In the genomic region with DNA sequence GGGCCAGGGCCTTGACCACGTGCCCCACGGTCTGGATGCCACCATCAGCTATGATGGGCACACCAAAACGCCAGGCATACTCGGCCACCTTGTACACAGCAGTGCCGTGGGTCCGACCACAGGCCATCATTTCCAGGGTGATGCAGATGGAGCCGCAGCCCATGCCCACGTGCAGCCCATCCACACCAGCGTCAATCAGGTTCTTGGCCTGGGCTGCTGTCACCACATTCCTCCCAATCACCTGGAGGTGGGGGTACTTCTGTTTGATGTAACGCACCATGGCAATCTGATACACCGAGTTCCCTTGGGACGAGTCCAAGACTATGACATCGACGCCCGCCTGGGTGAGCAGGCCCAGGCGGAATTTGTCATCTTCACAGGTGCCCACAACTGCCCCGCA, we compare ENCODE assay signal across 24 cellular contexts.
"Had no signal": no experiment of that assay in that cellular context is flagged by ENCODE, and none has a peak within 500 bp of the region (broad histone marks: within the 10 kb centered on the region; RNA-seq: fewer than 3 reads in every experiment).

No MANE protein-coding gene starts in this region.

- H3K27me3 Mint-ChIP-seq: stimulated activated memory B cell treated with anti-CD40 and anti-IgM and Interleukin-4, amounts not matched to agents 10 μg/mL and 1 μg/mL and 100 μg/mL, for 72 hours; stimulated activated naive B cell treated with anti-CD40 and anti-IgM and Interleukin-4, amounts not matched to agents 10 μg/mL and 1 μg/mL and 100 μg/mL, for 72 hours; stimulated activated naive CD8-positive, alpha-beta T cell treated with anti-CD3 and anti-CD28 coated beads, Interleukin-15, amount 100 ng/mL, for 72 hours; stimulated activated naive CD8-positive, alpha-beta T cell treated with anti-CD3 and anti-CD28 coated beads, Interleukin-15, Interleukin-2, amounts not matched to agents 100 ng/mL and 50 ng/mL, for 24 hours; type B pancreatic cell had no signal

- H3K4me1 Mint-ChIP-seq: stimulated activated effector memory CD8-positive, alpha-beta T cell treated with anti-CD3 and anti-CD28 coated beads, Interleukin-12 subunit alpha, Interleukin-12 subunit beta, amount 100 ng/mL, for 72 hours; stimulated activated memory B cell treated with anti-CD40 and anti-IgM and Interleukin-4, amounts not matched to agents 10 μg/mL and 1 μg/mL and 100 μg/mL, for 72 hours; stimulated activated naive B cell treated with anti-CD40 and anti-IgM and Interleukin-4, amounts not matched to agents 10 μg/mL and 1 μg/mL and 100 μg/mL, for 72 hours; stimulated activated naive CD8-positive, alpha-beta T cell treated with anti-CD3 and anti-CD28 coated beads, Interleukin-15, amount 100 ng/mL, for 72 hours had no signal

- ATAC-seq: stimulated activated effector memory CD8-positive, alpha-beta T cell treated with anti-CD3 and anti-CD28 coated beads, Interleukin-12 subunit alpha, Interleukin-12 subunit beta, amount 100 ng/mL, for 72 hours; stimulated activated memory B cell treated with anti-CD40 and anti-IgM and Interleukin-4, amounts not matched to agents 10 μg/mL and 1 μg/mL and 100 μg/mL, for 72 hours; stimulated activated naive B cell treated with anti-CD40 and anti-IgM and Interleukin-4, amounts not matched to agents 10 μg/mL and 1 μg/mL and 100 μg/mL, for 72 hours; stimulated activated naive CD8-positive, alpha-beta T cell treated with anti-CD3 and anti-CD28 coated beads, Interleukin-15, amount 100 ng/mL, for 72 hours; stimulated activated naive CD8-positive, alpha-beta T cell treated with anti-CD3 and anti-CD28 coated beads, Interleukin-15, Interleukin-2, amounts not matched to agents 100 U/mL and 50 U/mL, for 24 hours; upper lobe of right lung had no signal

- H3K4me3 Mint-ChIP-seq: stimulated activated effector memory CD8-positive, alpha-beta T cell treated with anti-CD3 and anti-CD28 coated beads, Interleukin-12 subunit alpha, Interleukin-12 subunit beta, amount 100 ng/mL, for 72 hours; stimulated activated memory B cell treated with anti-CD40 and anti-IgM and Interleukin-4, amounts not matched to agents 10 μg/mL and 1 μg/mL and 100 μg/mL, for 72 hours; stimulated activated naive B cell treated with anti-CD40 and anti-IgM and Interleukin-4, amounts not matched to agents 10 μg/mL and 1 μg/mL and 100 μg/mL, for 72 hours; stimulated activated naive CD8-positive, alpha-beta T cell treated with anti-CD3 and anti-CD28 coated beads, Interleukin-15, amount 100 ng/mL, for 72 hours; stimulated activated naive CD8-positive, alpha-beta T cell treated with anti-CD3 and anti-CD28 coated beads, Interleukin-15, Interleukin-2, amounts not matched to agents 100 ng/mL and 50 ng/mL, for 24 hours; type B pancreatic cell had no signal

- DNase-seq: stimulated activated CD4-positive, alpha-beta T cell treated with anti-CD3 and anti-CD28 coated beads, Interleukin-2, amount 100 ng/mL, for 48 hours; stimulated activated CD4-positive, alpha-beta T cell treated with anti-CD3 and anti-CD28 coated beads, Interleukin-4, amount 100 ng/mL, for 1 hour; stimulated activated CD4-positive, alpha-beta T cell treated with anti-CD3 and anti-CD28 coated beads, Interleukin-4, amount 100 ng/mL, for 24 hours; stimulated activated CD4-positive, alpha-beta T cell treated with anti-CD3 and anti-CD28 coated beads, Interleukin-4, amount 100 ng/mL, for 4 hours; stimulated activated CD8-positive, alpha-beta memory T cell treated with anti-CD3 and anti-CD28 coated beads, Interleukin-4, amount 100 ng/mL, for 48 hours; stimulated activated naive B cell treated with anti-CD40 and anti-IgM and Interleukin-4, amounts not matched to agents 10 μg/mL and 1 μg/mL and 100 μg/mL, for 72 hours; stimulated activated naive CD4-positive, alpha-beta T cell; stimulated activated naive CD4-positive, alpha-beta T cell treated with Interleukin-2 at 50 U/mL for 16 hours; stimulated activated naive CD8-positive, alpha-beta T cell treated with anti-CD3 and anti-CD28 coated beads, Interleukin-15, amount 100 ng/mL, for 72 hours; stimulated activated naive CD8-positive, alpha-beta T cell treated with anti-CD3 and anti-CD28 coated beads, Interleukin-15, Interleukin-2, amounts not matched to agents 100 U/mL and 50 U/mL, for 24 hours; stomach; substantia nigra; testis; thyroid gland; tibial artery; transverse colon; trophoblast cell; upper lobe of left lung; upper lobe of right lung; uterus had no signal

- H3K9me3 Mint-ChIP-seq: stimulated activated effector memory CD8-positive, alpha-beta T cell treated with anti-CD3 and anti-CD28 coated beads, Interleukin-12 subunit alpha, Interleukin-12 subunit beta, amount 100 ng/mL, for 72 hours; stimulated activated memory B cell treated with anti-CD40 and anti-IgM and Interleukin-4, amounts not matched to agents 10 μg/mL and 1 μg/mL and 100 μg/mL, for 72 hours; stimulated activated naive CD8-positive, alpha-beta T cell treated with anti-CD3 and anti-CD28 coated beads, Interleukin-15, amount 100 ng/mL, for 72 hours; stimulated activated naive CD8-positive, alpha-beta T cell treated with anti-CD3 and anti-CD28 coated beads, Interleukin-15, Interleukin-2, amounts not matched to agents 100 ng/mL and 50 ng/mL, for 24 hours; type B pancreatic cell had no signal

- H3K36me3 Mint-ChIP-seq: stimulated activated effector memory CD8-positive, alpha-beta T cell treated with anti-CD3 and anti-CD28 coated beads, Interleukin-12 subunit alpha, Interleukin-12 subunit beta, amount 100 ng/mL, for 72 hours; stimulated activated memory B cell treated with anti-CD40 and anti-IgM and Interleukin-4, amounts not matched to agents 10 μg/mL and 1 μg/mL and 100 μg/mL, for 72 hours; type B pancreatic cell had no signal

- H3K27ac Mint-ChIP-seq: stimulated activated effector memory CD8-positive, alpha-beta T cell treated with anti-CD3 and anti-CD28 coated beads, Interleukin-12 subunit alpha, Interleukin-12 subunit beta, amount 100 ng/mL, for 72 hours; stimulated activated memory B cell treated with anti-CD40 and anti-IgM and Interleukin-4, amounts not matched to agents 10 μg/mL and 1 μg/mL and 100 μg/mL, for 72 hours; stimulated activated naive B cell treated with anti-CD40 and anti-IgM and Interleukin-4, amounts not matched to agents 10 μg/mL and 1 μg/mL and 100 μg/mL, for 72 hours; stimulated activated naive CD8-positive, alpha-beta T cell treated with anti-CD3 and anti-CD28 coated beads, Interleukin-15, amount 100 ng/mL, for 72 hours; stimulated activated naive CD8-positive, alpha-beta T cell treated with anti-CD3 and anti-CD28 coated beads, Interleukin-15, Interleukin-2, amounts not matched to agents 100 ng/mL and 50 ng/mL, for 24 hours; type B pancreatic cell had no signal
